ENCODE assay signal across 26 cellular contexts in the genomic region with DNA sequence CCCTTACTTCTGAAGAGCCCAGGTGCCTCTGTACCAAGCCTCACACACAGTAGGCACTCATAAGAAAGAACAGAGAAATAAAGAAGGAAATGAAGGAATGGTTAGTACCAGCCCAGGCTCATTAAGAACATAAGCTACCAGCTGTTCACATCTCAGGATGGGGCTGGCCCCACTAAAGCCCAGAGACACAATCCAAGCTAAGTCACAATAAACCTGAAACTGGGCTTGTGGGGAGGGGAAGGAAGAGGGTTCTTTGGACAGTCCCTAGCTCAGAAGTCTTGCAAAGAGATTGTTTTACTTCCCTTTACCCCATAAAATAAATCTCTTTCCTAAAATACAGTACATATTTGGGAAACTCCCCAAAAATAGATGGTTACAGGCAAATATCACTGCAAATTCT. TPM values are rescaled to one million over a fixed set of nuclear protein-coding genes. Genes with fewer than 3 reads are reported as not detected.
DNase-seq lines count a peak whose midpoint lies in the region; ATAC-seq and TF ChIP-seq lines count a peak whose summit lies in the region.
"Had no signal": no experiment of that assay in that cellular context is flagged by ENCODE, and none has a peak within 500 bp of the region (broad histone marks: within the 10 kb centered on the region; RNA-seq: fewer than 3 reads in every experiment).

No MANE protein-coding gene starts in this region.

- peaks cover 33% of the 10 kb centered on the region for H3K36me3 Mint-ChIP-seq in activated naive CD4-positive, alpha-beta T cell treated with anti-CD3 and anti-CD28 coated beads for 36 hours (ENCODE audit: low read depth)
- peaks cover 56% of the 10 kb centered on the region for H3K36me3 Mint-ChIP-seq in nephron progenitor cell (ENCODE audit: low read depth)

- no peak overlapping the region for H3K4me3 Mint-ChIP-seq in activated naive CD4-positive, alpha-beta T cell treated with anti-CD3 and anti-CD28 coated beads for 36 hours
- no peak overlapping the region for H3K4me3 Mint-ChIP-seq in nephron progenitor cell
- H3K4me3 Mint-ChIP-seq: activated naive CD8-positive, alpha-beta T cell treated with anti-CD3 and anti-CD28 coated beads for 36 hours; activated T-cell treated with anti-CD3 and anti-CD28 coated beads, Interleukin-2, amount 50 U/mL, for 4 hours; central memory CD8-positive, alpha-beta T cell; naive thymus-derived CD4-positive, alpha-beta T cell had no signal

- DNase-seq in activated naive CD4-positive, alpha-beta T cell treated with anti-CD3 and anti-CD28 coated beads for 36 hours = peak; percentile 18
- no peak for DNase-seq in activated naive CD4-positive, alpha-beta T cell (lab: John Stamatoyannopoulos, UW)
- no peak for DNase-seq in nephron progenitor cell
- DNase-seq in activated CD8-positive, alpha-beta memory T cell treated with anti-CD3 and anti-CD28 coated beads, Interleukin-2, amount 50 U/mL, for 48 hours = no peak
- DNase-seq in kidney tubule cell (ENCODE audit: low spot score) = no peak
- DNase-seq in GM19240 (ENCODE audit: insufficient read length, low spot score) = no peak
- DNase-seq: activated CD4-positive, alpha-beta T cell treated with anti-CD3 and anti-CD28 coated beads for 1 hour; activated naive CD8-positive, alpha-beta T cell treated with anti-CD3 and anti-CD28 coated beads for 36 hours; activated T-cell treated with anti-CD3 and anti-CD28 coated beads, Interleukin-2, amount 50 U/mL, for 4 hours; BE2C; dorsolateral prefrontal cortex; head of caudate nucleus; naive thymus-derived CD4-positive, alpha-beta T cell; NCI-H1048; NCI-H1930; NCI-H345; NCI-H774; OCI-M1; ovary; stimulated activated CD4-positive, alpha-beta T cell treated with anti-CD3 and anti-CD28 coated beads, Interleukin-12 subunit alpha, Interleukin-12 subunit beta, amount 100 ng/mL, for 4 hours; substantia nigra had no signal

- no peaks in the 10 kb centered on the region for H3K27me3 Mint-ChIP-seq in activated naive CD4-positive, alpha-beta T cell treated with anti-CD3 and anti-CD28 coated beads for 36 hours (ENCODE audit: low read depth)
- no peaks in the 10 kb centered on the region for H3K27me3 Mint-ChIP-seq in nephron progenitor cell (ENCODE audit: low read depth, poor library complexity)
- H3K27me3 Mint-ChIP-seq: activated naive CD8-positive, alpha-beta T cell treated with anti-CD3 and anti-CD28 coated beads for 36 hours; central memory CD8-positive, alpha-beta T cell; naive thymus-derived CD4-positive, alpha-beta T cell had no signal

- TF ChIP-seq CTCF in nephron progenitor cell (IDR thresholded peaks at IDR 0.05) = no peak

- intact Hi-C loops in activated naive CD4-positive, alpha-beta T cell treated with anti-CD3 and anti-CD28 coated beads for 36 hours (cut with micrococcal nuclease) = no loop called here

- H3K27ac Mint-ChIP-seq in activated naive CD4-positive, alpha-beta T cell treated with anti-CD3 and anti-CD28 coated beads for 36 hours = no peak overlapping the region
- H3K27ac Mint-ChIP-seq in nephron progenitor cell = peak overlapping the region; percentile 26
- H3K27ac Mint-ChIP-seq: activated naive CD8-positive, alpha-beta T cell treated with anti-CD3 and anti-CD28 coated beads for 36 hours had no signal

- ATAC-seq in GM21717 (IDR thresholded peaks at IDR 0.05; ENCODE audit: unreplicated experiment) = peak; percentile 59
- peak; percentile 62 for ATAC-seq in HG03432 (IDR thresholded peaks at IDR 0.05; ENCODE audit: unreplicated experiment)
- ATAC-seq: A549; activated T-cell treated with anti-CD3 and anti-CD28 coated beads, Interleukin-2, amount 50 U/mL, for 4 hours; naive thymus-derived CD4-positive, alpha-beta T cell; Right ventricle myocardium inferior had no signal

- CTCF ChIA-PET in activated naive CD4-positive, alpha-beta T cell treated with anti-CD3 and anti-CD28 coated beads for 36 hours (lab: Charles Lee) = interaction anchor here (1.3 kb wide), 1 partner anchor 17 kb away, joined by 4 read pairs; no protein-coding TSS in a partner anchor

- peaks cover 9% of the 10 kb centered on the region for H3K4me1 Mint-ChIP-seq in activated naive CD4-positive, alpha-beta T cell treated with anti-CD3 and anti-CD28 coated beads for 36 hours (ENCODE audit: low read depth)
- peaks cover 52% of the 10 kb centered on the region for H3K4me1 Mint-ChIP-seq in nephron progenitor cell

- no peaks in the 10 kb centered on the region for H3K9me3 Mint-ChIP-seq in activated naive CD4-positive, alpha-beta T cell treated with anti-CD3 and anti-CD28 coated beads for 36 hours
- H3K9me3 Mint-ChIP-seq in nephron progenitor cell = peaks cover 7% of the 10 kb centered on the region
- H3K9me3 Mint-ChIP-seq: activated naive CD8-positive, alpha-beta T cell treated with anti-CD3 and anti-CD28 coated beads for 36 hours; activated T-cell treated with anti-CD3 and anti-CD28 coated beads, Interleukin-2, amount 50 U/mL, for 4 hours; central memory CD8-positive, alpha-beta T cell; naive thymus-derived CD4-positive, alpha-beta T cell had no signal

RNA-seq across cellular contexts. Expression of a gene that starts 24.3 kb away (rescaled TPM):
- 10 to 100 TPM; 40.4 to 40.9 TPM for total RNA-seq in activated naive CD4-positive, alpha-beta T cell treated with anti-CD3 and anti-CD28 coated beads for 36 hours
